Comparison of ENCODE assay signal across 1 cellular context in the genomic region with DNA sequence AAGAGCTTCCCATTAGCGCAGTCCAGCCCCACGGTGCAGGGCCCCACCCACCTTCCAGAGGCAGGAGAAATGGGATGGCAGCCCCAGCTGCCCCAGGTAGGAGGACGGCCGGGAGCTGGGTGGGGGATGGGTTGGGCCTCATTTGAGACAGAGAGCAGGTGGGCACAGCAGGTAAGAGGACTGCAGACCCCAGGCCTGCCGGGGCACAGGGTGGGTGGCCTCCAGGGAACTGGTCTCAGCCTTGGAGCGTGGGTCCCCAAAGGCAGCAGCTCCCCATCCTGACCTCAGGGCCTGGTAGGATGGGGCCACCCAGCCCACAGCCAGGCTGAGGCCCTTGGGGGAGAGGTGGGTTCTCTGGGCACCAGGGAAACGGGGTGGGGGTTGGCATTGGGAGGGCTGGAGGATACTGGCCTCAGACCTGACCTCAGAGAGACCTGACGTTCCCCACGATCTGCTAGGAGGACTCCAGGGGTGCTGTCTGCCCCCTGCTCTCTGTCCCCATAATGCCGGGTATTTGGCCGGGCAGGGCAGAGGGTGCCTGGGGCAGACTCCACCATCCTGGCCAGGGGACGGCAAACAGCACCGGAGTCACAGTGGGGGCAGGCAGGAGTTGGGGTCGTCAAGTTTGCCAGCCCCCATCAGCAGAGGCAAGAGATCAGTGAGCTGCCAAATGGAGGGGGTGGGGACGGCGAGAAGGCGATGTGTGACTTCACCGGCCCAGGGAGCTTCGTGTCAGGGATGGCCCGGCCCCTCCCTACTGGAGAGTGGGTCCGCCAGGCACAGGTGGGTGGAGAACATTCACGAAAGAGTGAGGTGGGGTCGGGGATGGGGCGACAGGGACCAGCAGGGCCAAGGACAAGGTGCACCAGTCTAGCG.
TF ChIP-seq lines count a peak whose summit lies in the region.

No MANE protein-coding gene starts in this region.

TF ChIP-seq in K562, 482 proteins besides CTCF, POLR2A, EP300 and RAD21:
- TF ChIP-seq MCM2 (IDR thresholded peaks at IDR 0.05; ENCODE audit: low read depth) (no peak), PTBP1 (IDR thresholded peaks at IDR 0.05; ENCODE audit: low read depth, low read length) (no peak), XRCC4 (IDR thresholded peaks at IDR 0.05; ENCODE audit: extremely low read depth, insufficient read depth, insufficient read length) (no peak), ZNF551 (CRISPR knock-in tag; IDR thresholded peaks at IDR 0.05) (no peak), SIX5 (IDR thresholded peaks at IDR 0.05; ENCODE audit: borderline replicate concordance in 1 of 2, insufficient read depth in 1 of 2, low read depth in 1 of 2, low read length in 2 of 2) (0 out of 4 replicates have a peak, but pooled peaks of 1 of the 2 experiments have one; percentile 9), CHD2 (IDR thresholded peaks at IDR 0.05; ENCODE audit: low read depth, low read length) (peak; percentile 24; the same call in 1 of the 2 replicates), GTF2F1 (IDR thresholded peaks at IDR 0.05; ENCODE audit: low read depth, low read length) (0 out of 2 replicates have a peak, but pooled peaks have one; percentile 14), RFX5 (IDR thresholded peaks at IDR 0.05; ENCODE audit: low read depth, low read length) (no peak), SREBF1 (IDR thresholded peaks at IDR 0.05; ENCODE audit: borderline replicate concordance, low read depth, low read length) (no peak), HNRNPL (IDR thresholded peaks at IDR 0.05; ENCODE audit: low read depth, low read length) (no peak), SMARCE1 (IDR thresholded peaks at IDR 0.05) (no peak), SMC3 (conservative IDR thresholded peaks at IDR 0.05; ENCODE audit: insufficient read depth, low read depth, low read length) (0 out of 2 replicates have a peak, but pooled peaks have one; percentile 2), ZNF778 (CRISPR knock-in tag; IDR thresholded peaks at IDR 0.05) (no peak), DIDO1 (tag; IDR thresholded peaks at IDR 0.05; ENCODE audit: low read depth) (no peak), PML (IDR thresholded peaks at IDR 0.05; ENCODE audit: low read length) (no peak), NFATC3 (IDR thresholded peaks at IDR 0.05) (no peak)
- TF ChIP-seq, protein P1, sequence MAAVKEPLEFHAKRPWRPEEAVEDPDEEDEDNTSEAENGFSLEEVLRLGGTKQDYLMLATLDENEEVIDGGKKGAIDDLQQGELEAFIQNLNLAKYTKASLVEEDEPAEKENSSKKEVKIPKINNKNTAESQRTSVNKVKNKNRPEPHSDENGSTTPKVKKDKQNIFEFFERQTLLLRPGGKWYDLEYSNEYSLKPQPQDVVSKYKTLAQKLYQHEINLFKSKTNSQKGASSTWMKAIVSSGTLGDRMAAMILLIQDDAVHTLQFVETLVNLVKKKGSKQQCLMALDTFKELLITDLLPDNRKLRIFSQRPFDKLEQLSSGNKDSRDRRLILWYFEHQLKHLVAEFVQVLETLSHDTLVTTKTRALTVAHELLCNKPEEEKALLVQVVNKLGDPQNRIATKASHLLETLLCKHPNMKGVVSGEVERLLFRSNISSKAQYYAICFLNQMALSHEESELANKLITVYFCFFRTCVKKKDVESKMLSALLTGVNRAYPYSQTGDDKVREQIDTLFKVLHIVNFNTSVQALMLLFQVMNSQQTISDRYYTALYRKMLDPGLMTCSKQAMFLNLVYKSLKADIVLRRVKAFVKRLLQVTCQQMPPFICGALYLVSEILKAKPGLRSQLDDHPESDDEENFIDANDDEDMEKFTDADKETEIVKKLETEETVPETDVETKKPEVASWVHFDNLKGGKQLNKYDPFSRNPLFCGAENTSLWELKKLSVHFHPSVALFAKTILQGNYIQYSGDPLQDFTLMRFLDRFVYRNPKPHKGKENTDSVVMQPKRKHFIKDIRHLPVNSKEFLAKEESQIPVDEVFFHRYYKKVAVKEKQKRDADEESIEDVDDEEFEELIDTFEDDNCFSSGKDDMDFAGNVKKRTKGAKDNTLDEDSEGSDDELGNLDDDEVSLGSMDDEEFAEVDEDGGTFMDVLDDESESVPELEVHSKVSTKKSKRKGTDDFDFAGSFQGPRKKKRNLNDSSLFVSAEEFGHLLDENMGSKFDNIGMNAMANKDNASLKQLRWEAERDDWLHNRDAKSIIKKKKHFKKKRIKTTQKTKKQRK (IDR thresholded peaks at IDR 0.05; ENCODE audit: borderline replicate concordance, low read depth, low read length): no peak
- TF ChIP-seq, protein P2, sequence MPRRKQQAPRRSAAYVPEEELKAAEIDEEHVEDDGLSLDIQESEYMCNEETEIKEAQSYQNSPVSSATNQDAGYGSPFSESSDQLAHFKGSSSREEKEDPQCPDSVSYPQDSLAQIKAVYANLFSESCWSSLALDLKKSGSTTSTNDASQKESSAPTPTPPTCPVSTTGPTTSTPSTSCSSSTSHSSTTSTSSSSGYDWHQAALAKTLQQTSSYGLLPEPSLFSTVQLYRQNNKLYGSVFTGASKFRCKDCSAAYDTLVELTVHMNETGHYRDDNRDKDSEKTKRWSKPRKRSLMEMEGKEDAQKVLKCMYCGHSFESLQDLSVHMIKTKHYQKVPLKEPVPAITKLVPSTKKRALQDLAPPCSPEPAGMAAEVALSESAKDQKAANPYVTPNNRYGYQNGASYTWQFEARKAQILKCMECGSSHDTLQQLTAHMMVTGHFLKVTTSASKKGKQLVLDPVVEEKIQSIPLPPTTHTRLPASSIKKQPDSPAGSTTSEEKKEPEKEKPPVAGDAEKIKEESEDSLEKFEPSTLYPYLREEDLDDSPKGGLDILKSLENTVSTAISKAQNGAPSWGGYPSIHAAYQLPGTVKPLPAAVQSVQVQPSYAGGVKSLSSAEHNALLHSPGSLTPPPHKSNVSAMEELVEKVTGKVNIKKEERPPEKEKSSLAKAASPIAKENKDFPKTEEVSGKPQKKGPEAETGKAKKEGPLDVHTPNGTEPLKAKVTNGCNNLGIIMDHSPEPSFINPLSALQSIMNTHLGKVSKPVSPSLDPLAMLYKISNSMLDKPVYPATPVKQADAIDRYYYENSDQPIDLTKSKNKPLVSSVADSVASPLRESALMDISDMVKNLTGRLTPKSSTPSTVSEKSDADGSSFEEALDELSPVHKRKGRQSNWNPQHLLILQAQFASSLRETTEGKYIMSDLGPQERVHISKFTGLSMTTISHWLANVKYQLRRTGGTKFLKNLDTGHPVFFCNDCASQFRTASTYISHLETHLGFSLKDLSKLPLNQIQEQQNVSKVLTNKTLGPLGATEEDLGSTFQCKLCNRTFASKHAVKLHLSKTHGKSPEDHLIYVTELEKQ (CRISPR knock-in tag; IDR thresholded peaks at IDR 0.05): no peak
- TF ChIP-seq, protein P3, sequence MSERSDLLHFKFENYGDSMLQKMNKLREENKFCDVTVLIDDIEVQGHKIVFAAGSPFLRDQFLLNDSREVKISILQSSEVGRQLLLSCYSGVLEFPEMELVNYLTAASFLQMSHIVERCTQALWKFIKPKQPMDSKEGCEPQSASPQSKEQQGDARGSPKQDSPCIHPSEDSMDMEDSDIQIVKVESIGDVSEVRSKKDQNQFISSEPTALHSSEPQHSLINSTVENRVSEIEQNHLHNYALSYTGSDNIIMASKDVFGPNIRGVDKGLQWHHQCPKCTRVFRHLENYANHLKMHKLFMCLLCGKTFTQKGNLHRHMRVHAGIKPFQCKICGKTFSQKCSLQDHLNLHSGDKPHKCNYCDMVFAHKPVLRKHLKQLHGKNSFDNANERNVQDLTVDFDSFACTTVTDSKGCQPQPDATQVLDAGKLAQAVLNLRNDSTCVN (CRISPR knock-in tag; IDR thresholded peaks at IDR 0.05): no peak
- TF ChIP-seq, protein P4, sequence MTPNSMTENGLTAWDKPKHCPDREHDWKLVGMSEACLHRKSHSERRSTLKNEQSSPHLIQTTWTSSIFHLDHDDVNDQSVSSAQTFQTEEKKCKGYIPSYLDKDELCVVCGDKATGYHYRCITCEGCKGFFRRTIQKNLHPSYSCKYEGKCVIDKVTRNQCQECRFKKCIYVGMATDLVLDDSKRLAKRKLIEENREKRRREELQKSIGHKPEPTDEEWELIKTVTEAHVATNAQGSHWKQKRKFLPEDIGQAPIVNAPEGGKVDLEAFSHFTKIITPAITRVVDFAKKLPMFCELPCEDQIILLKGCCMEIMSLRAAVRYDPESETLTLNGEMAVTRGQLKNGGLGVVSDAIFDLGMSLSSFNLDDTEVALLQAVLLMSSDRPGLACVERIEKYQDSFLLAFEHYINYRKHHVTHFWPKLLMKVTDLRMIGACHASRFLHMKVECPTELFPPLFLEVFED (CRISPR knock-in tag; conservative IDR thresholded peaks at IDR 0.05): no peak
